Comparison of ENCODE assay signal across 11 cellular contexts in the genomic region with DNA sequence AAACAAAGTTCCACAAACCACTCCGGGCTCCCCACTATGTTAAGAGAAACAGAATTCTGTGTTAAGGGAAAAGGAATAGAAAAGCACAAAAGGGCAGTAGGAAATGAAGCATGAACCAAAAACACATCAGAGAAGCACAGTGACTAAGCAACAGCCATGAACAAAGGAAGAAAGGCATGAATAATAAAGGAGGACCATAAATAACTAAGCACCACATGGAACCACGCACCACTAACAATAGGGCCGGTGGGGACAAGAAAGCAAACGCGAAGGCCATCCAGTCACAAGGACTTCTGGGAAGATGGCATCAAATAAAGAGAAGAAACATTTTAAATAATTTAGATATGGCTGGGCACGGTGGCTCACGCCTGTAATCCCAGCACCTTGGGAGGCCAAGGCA. TPM values are rescaled to one million over a fixed set of nuclear protein-coding genes. Genes with fewer than 3 reads are reported as not detected.
DNase-seq lines count a peak whose midpoint lies in the region; TF ChIP-seq lines count a peak whose summit lies in the region.
"Had no signal": no experiment of that assay in that cellular context is flagged by ENCODE, and none has a peak within 500 bp of the region (broad histone marks: within the 10 kb centered on the region; RNA-seq: fewer than 3 reads in every experiment).

No MANE protein-coding gene starts in this region.

- H3K36me3 ChIP-seq in NT2/D1 (ENCODE audit: insufficient read depth, insufficient read length, low read length) (no peaks in the 10 kb centered on the region), neuronal stem cell (replicated peaks in 1 of 2; ENCODE audit: control insufficient read depth in 2 of 2, insufficient read depth in 2 of 2, low read length in 2 of 2) (no peaks in the 10 kb centered on the region), suprapubic skin (no peaks in the 10 kb centered on the region)

- no peak overlapping the region for H2AK5ac ChIP-seq in neuronal stem cell (ENCODE audit: low read depth, low read length)

- H3K27ac ChIP-seq in neuronal stem cell (replicated peaks; ENCODE audit: low read length): no peak overlapping the region
- no peak overlapping the region for H3K27ac ChIP-seq in suprapubic skin

- H2BK12ac ChIP-seq in neuronal stem cell (ENCODE audit: low read length): no peak overlapping the region

- H3K9ac ChIP-seq in NT2/D1 (ENCODE audit: insufficient read length, low read depth) (no peak overlapping the region), neuronal stem cell (ENCODE audit: low read depth, low read length, poor library complexity) (no peak overlapping the region)

- H2BK120ac ChIP-seq in neuronal stem cell (ENCODE audit: low read depth, low read length): no peak overlapping the region

- H3K4me3 ChIP-seq in NT2/D1 (ENCODE audit: insufficient read length, low read depth) (no peak overlapping the region), epithelial cell of proximal tubule (ENCODE audit: low read depth, low read length) (peak overlapping the region; percentile 45), neuronal stem cell (ENCODE audit: low read length in 2 of 2) (peak overlapping the region in 1 of 2 donors; percentile 5), suprapubic skin (no peak overlapping the region)

- no peak for TF ChIP-seq POLR2A in suprapubic skin (IDR thresholded peaks at IDR 0.05)

- peak overlapping the region; percentile 64 for H2AFZ ChIP-seq in neuronal stem cell (ENCODE audit: low read length)

- WGBS in neuronal stem cell (ENCODE audit: extremely low coverage in 2 of 2, insufficient read length in 2 of 2, insufficient replicate concordance in 1 of 2), 2 donors: no CpG with 5 or more reads among the region's 7 CpGs
- WGBS in suprapubic skin: 90% methylated on average over 7 of the region's 7 CpGs

- no peak overlapping the region for H3K23ac ChIP-seq in neuronal stem cell (ENCODE audit: low read depth, low read length, poor library complexity)

- no peaks in the 10 kb centered on the region for H3K79me1 ChIP-seq in neuronal stem cell (ENCODE audit: low read depth, low read length)

- peak; percentile 17 for DNase-seq in COLO668 (lab: John Stamatoyannopoulos, UW; ENCODE audit: unreplicated experiment)
- peak; percentile 54 for DNase-seq in NT2/D1 (ENCODE audit: low read depth, low spot score)
- DNase-seq in epithelial cell of proximal tubule (ENCODE audit: low read depth): no peak
- no peak for DNase-seq in neuronal stem cell (ENCODE audit: low spot score)
- no peak for DNase-seq in dermis blood vessel endothelial cell
- DNase-seq in activated CD4-positive, alpha-beta T cell treated with anti-CD3 and anti-CD28 coated beads for 4 hours: no peak
- no peak for DNase-seq in NCI-H524 (lab: John Stamatoyannopoulos, UW)
- no peak for DNase-seq in suprapubic skin (ENCODE audit: low spot score in 2 of 2)
- DNase-seq: activated T-cell treated with anti-CD3 and anti-CD28 coated beads, Interleukin-2, amount 50 U/mL, for 24 hours; effector memory CD8-positive, alpha-beta T cell; NCI-H2171 had no signal

- no peak for TF ChIP-seq CTCF in epithelial cell of proximal tubule (conservative IDR thresholded peaks at IDR 0.05; ENCODE audit: low read depth, low read length)
- TF ChIP-seq CTCF in suprapubic skin (IDR thresholded peaks at IDR 0.05): no peak

- H3K27me3 ChIP-seq in NT2/D1 (ENCODE audit: insufficient read depth, insufficient read length): no peaks in the 10 kb centered on the region
- no peaks in the 10 kb centered on the region for H3K27me3 ChIP-seq in neuronal stem cell (ENCODE audit: control insufficient read depth in 3 of 3, insufficient read depth in 3 of 3, low read depth in 1 of 3, low read length in 3 of 3)
- no peaks in the 10 kb centered on the region for H3K27me3 ChIP-seq in suprapubic skin

- no peaks in the 10 kb centered on the region for H3K4me1 ChIP-seq in NT2/D1 (ENCODE audit: insufficient read depth, insufficient read length)
- peaks cover 0 to 16% of the 10 kb centered on the region in 2 donors for H3K4me1 ChIP-seq in neuronal stem cell (ENCODE audit: control insufficient read depth in 2 of 2, insufficient read depth in 1 of 2, low read depth in 1 of 2, low read length in 2 of 2)
- no peaks in the 10 kb centered on the region for H3K4me1 ChIP-seq in suprapubic skin

- no peak overlapping the region for H2BK5ac ChIP-seq in neuronal stem cell (ENCODE audit: low read length)

- H3K4me2 ChIP-seq in neuronal stem cell (ENCODE audit: insufficient read depth, low read length, poor library complexity, severe bottlenecking): no peak overlapping the region

- no peak overlapping the region for H4K8ac ChIP-seq in neuronal stem cell (ENCODE audit: low read depth, low read length)

- H3K4ac ChIP-seq in neuronal stem cell (ENCODE audit: low read length): no peak overlapping the region

- H4K91ac ChIP-seq in neuronal stem cell (ENCODE audit: low read depth, low read length, poor library complexity): no peak overlapping the region

- H3K18ac ChIP-seq in neuronal stem cell (ENCODE audit: low read length): no peak overlapping the region

- H3K9me3 ChIP-seq in NT2/D1 (ENCODE audit: insufficient read depth, low read length): no peaks in the 10 kb centered on the region
- H3K9me3 ChIP-seq in neuronal stem cell (replicated peaks in 1 of 2; ENCODE audit: control insufficient read depth in 2 of 2, insufficient read depth in 1 of 2, low read depth in 1 of 2, low read length in 2 of 2): peaks cover 0 to 9% of the 10 kb centered on the region in 2 donors
- H3K9me3 ChIP-seq in suprapubic skin: no peaks in the 10 kb centered on the region

- no peak overlapping the region for H3K14ac ChIP-seq in neuronal stem cell (ENCODE audit: low read length)

- no peak overlapping the region for H2BK15ac ChIP-seq in neuronal stem cell (ENCODE audit: low read length)

- no peak for TF ChIP-seq EP300 in suprapubic skin (IDR thresholded peaks at IDR 0.05)

RNA-seq across cellular contexts. Expression of a gene that starts 18.0 kb away (rescaled TPM):
- total RNA-seq in epithelial cell of proximal tubule (0.63 and 1.5 TPM in 2 replicates), dermis blood vessel endothelial cell (7.8 and 22.4 TPM in 2 replicates), suprapubic skin (10 to 100 TPM in 1 of 4 donors, 1 to 10 TPM in 3; 3.6 to 16.2 (median 6.4) TPM)
- 7.1 TPM for polyA plus RNA-seq in neuronal stem cell (2013, experiment 1 of 2)
- 7.5 TPM for polyA plus RNA-seq in neuronal stem cell (2013, experiment 2 of 2)

Comparison
In these comparisons a context has a peak if more than half of its experiments do, and no peak if none do; other contexts are left out.
1. DNase-seq: peak in COLO668 (single experiment) and NT2/D1 (single experiment); none in epithelial cell of proximal tubule (single experiment), neuronal stem cell (single experiment), dermis blood vessel endothelial cell (single experiment), activated CD4-positive, alpha-beta T cell treated with anti-CD3 and anti-CD28 coated beads for 4 hours (0 of 2), NCI-H524 (0 of 2) and suprapubic skin (0 of 2).